In genomic region chr5:17370651-17371050, GRCh38 we compare ENCODE assay signal across 20 cellular contexts.
"Had no signal": no experiment of that assay in that cellular context is flagged by ENCODE, and none has a peak within 500 bp of the region (broad histone marks: within the 10 kb centered on the region; RNA-seq: fewer than 3 reads in every experiment).

No MANE protein-coding gene starts in this region.

- H3K9me3 Mint-ChIP-seq: endodermal cell, neural progenitor cell had no signal

- ATAC-seq: gastroesophageal sphincter, left colon, natural killer cell, pancreas, right cardiac atrium had no signal

- H3K36me3 ChIP-seq: esophagus muscularis mucosa, gastroesophageal sphincter, neural progenitor cell, pancreas, tibial nerve had no signal

- H3K27me3 ChIP-seq: esophagus muscularis mucosa, hepatocyte, neural progenitor cell, pancreas, testis, tibial nerve had no signal

- H3K4me3 ChIP-seq: coronary artery, esophagus muscularis mucosa, gastroesophageal sphincter, hepatocyte, neural progenitor cell, pancreas, smooth muscle cell, testis, tibial nerve had no signal

- H3K9me3 ChIP-seq: esophagus muscularis mucosa, gastroesophageal sphincter, pancreas, testis, tibial nerve had no signal

- H3K4me3 Mint-ChIP-seq: endodermal cell; natural killer cell; neural progenitor cell; stimulated activated naive CD8-positive, alpha-beta T cell treated with anti-CD3 and anti-CD28 coated beads, Interleukin-15, Interleukin-2, amounts not matched to agents 100 ng/mL and 50 ng/mL, for 24 hours had no signal

- DNase-seq: central memory CD4-positive, alpha-beta T cell; effector CD4-positive, alpha-beta T cell; endodermal cell; head of caudate nucleus; left colon; natural killer cell; nucleus accumbens; pancreas; right cardiac atrium; stimulated activated CD4-positive, alpha-beta T cell treated with anti-CD3 and anti-CD28 coated beads, Interleukin-2, amount 100 ng/mL, for 48 hours; testis had no signal

- H3K36me3 Mint-ChIP-seq: natural killer cell, neural progenitor cell had no signal

- H3K27ac Mint-ChIP-seq: endodermal cell; natural killer cell; neural progenitor cell; progenitor cell of endocrine pancreas; stimulated activated naive CD8-positive, alpha-beta T cell treated with anti-CD3 and anti-CD28 coated beads, Interleukin-15, Interleukin-2, amounts not matched to agents 100 ng/mL and 50 ng/mL, for 24 hours had no signal

- H3K4me1 ChIP-seq: esophagus muscularis mucosa, gastroesophageal sphincter, pancreas, testis, tibial nerve had no signal

- H3K27me3 Mint-ChIP-seq: stimulated activated naive CD8-positive, alpha-beta T cell treated with anti-CD3 and anti-CD28 coated beads, Interleukin-15, Interleukin-2, amounts not matched to agents 100 ng/mL and 50 ng/mL, for 24 hours had no signal

- H3K4me1 Mint-ChIP-seq: natural killer cell had no signal

- H3K27ac ChIP-seq: coronary artery, esophagus muscularis mucosa, gastroesophageal sphincter, hepatocyte, neural progenitor cell, pancreas, testis, tibial nerve had no signal
